Comparison of ENCODE assay signal across 35 cellular contexts in genomic region chr9:92529124-92529523, GRCh38. TPM values are rescaled to one million over a fixed set of nuclear protein-coding genes. Genes with fewer than 3 reads are reported as not detected.
"Had no signal": no experiment of that assay in that cellular context is flagged by ENCODE, and none has a peak within 500 bp of the region (broad histone marks: within the 10 kb centered on the region; RNA-seq: fewer than 3 reads in every experiment).

No MANE protein-coding gene starts in this region.

- ATAC-seq: activated CD8-positive, alpha-beta T cell treated with anti-CD3 and anti-CD28 coated beads for 36 hours; activated naive CD4-positive, alpha-beta T cell treated with anti-CD3 and anti-CD28 coated beads, Interleukin-2, amount 50 U/mL, for 72 hours; activated T-cell treated with anti-CD3 and anti-CD28 coated beads, Interleukin-2, amount 50 U/mL, for 4 hours; activated T-cell treated with anti-CD3 and anti-CD28 coated beads, Interleukin-2, amount 50 U/mL, for 72 hours; activated T-helper 17 cell treated with anti-CD3 and anti-CD28 coated beads, Interleukin-2, amount 50 U/mL, for 72 hours; body of pancreas had no signal

- H3K27me3 ChIP-seq: adrenal gland, body of pancreas, brain microvascular endothelial cell, breast epithelium had no signal

- H3K4me1 ChIP-seq: adrenal gland, body of pancreas, breast epithelium had no signal

- H3K9me3 ChIP-seq: body of pancreas had no signal

- H3K27ac ChIP-seq: adrenal gland, body of pancreas, brain microvascular endothelial cell, breast epithelium, VCaP had no signal

- H3K36me3 ChIP-seq: adrenal gland, brain microvascular endothelial cell, breast epithelium had no signal

- DNase-seq: activated B cell treated with CpG ODN at 0.5 μM for 24 hours; activated CD4-positive, alpha-beta memory T cell treated with anti-CD3 and anti-CD28 coated beads for 36 hours; activated CD4-positive, alpha-beta T cell treated with anti-CD3 and anti-CD28 coated beads for 4 hours; activated CD4-positive, alpha-beta T cell treated with anti-CD3 and anti-CD28 coated beads, Interleukin-2, amount 10 ng/mL, durations not matched to agents 24 days and 14 days; activated CD4-positive, alpha-beta T cell treated with anti-CD3 and anti-CD28 coated beads, Interleukin-2, amount 50 U/mL, for 1 hour; activated CD4-positive, alpha-beta T cell treated with anti-CD3 and anti-CD28 coated beads, Interleukin-2, amount 50 U/mL, for 4 hours; activated CD4-positive, CD25-positive, alpha-beta regulatory T cell treated with anti-CD3 and anti-CD28 coated beads, Interleukin-2, amount 50 U/mL, for 72 hours; activated CD8-positive, alpha-beta memory T cell treated with anti-CD3 and anti-CD28 coated beads, Interleukin-2, amount 50 U/mL, for 4 hours; activated CD8-positive, alpha-beta T cell treated with anti-CD3 and anti-CD28 coated beads for 36 hours; activated effector memory CD4-positive, alpha-beta T cell treated with anti-CD3 and anti-CD28 coated beads, Interleukin-2, amount 50 U/mL, for 16 hours; activated gamma-delta T cell treated with Interleukin-2 at 50 U/mL for 16 hours; activated naive CD4-positive, alpha-beta T cell; activated naive CD4-positive, alpha-beta T cell treated with anti-CD3 and anti-CD28 coated beads for 36 hours; activated naive CD4-positive, alpha-beta T cell treated with anti-CD3 and anti-CD28 coated beads, Interleukin-2, amount 50 U/mL, for 16 hours; activated naive CD8-positive, alpha-beta T cell treated with anti-CD3 and anti-CD28 coated beads for 36 hours; activated T-cell treated with anti-CD3 and anti-CD28 coated beads for 4 hours; activated T-cell treated with anti-CD3 and anti-CD28 coated beads, Interleukin-2, amount 50 U/mL, for 1 hour; activated T-cell treated with anti-CD3 and anti-CD28 coated beads, Interleukin-2, amount 50 U/mL, for 4 hours; activated T-cell treated with anti-CD3 and anti-CD28 coated beads, Interleukin-2, amount 50 U/mL, for 72 hours; adrenal gland; amniotic stem cell; aorta; body of pancreas; brain microvascular endothelial cell; central memory CD4-positive, alpha-beta T cell; T-helper 1 cell; T-helper 2 cell; T-helper 9 cell had no signal

- H3K4me3 ChIP-seq: adrenal gland, body of pancreas, breast epithelium had no signal

RNA-seq across cellular contexts. Expression of gene ECM2, which starts 6.7 kb away (rescaled TPM):
- total RNA-seq: activated B cell treated with CpG ODN at 0.5 μM for 24 hours; activated CD4-positive, alpha-beta memory T cell treated with anti-CD3 and anti-CD28 coated beads for 36 hours; activated CD4-positive, alpha-beta T cell treated with anti-CD3 and anti-CD28 coated beads, Interleukin-2, amount 10 ng/mL, durations not matched to agents 24 days and 14 days; activated CD8-positive, alpha-beta memory T cell treated with anti-CD3 and anti-CD28 coated beads for 36 hours; activated CD8-positive, alpha-beta T cell treated with anti-CD3 and anti-CD28 coated beads for 36 hours; activated naive CD4-positive, alpha-beta T cell treated with anti-CD3 and anti-CD28 coated beads for 36 hours; activated naive CD4-positive, alpha-beta T cell treated with anti-CD3 and anti-CD28 coated beads, Interleukin-2, amount 50 U/mL, for 72 hours; activated naive CD8-positive, alpha-beta T cell treated with anti-CD3 and anti-CD28 coated beads for 36 hours; activated T-cell treated with anti-CD3 and anti-CD28 coated beads, Interleukin-2, amount 50 U/mL, for 4 hours; activated T-cell treated with anti-CD3 and anti-CD28 coated beads, Interleukin-2, amount 50 U/mL, for 72 hours; activated T-helper 1 cell treated with anti-CD3 and anti-CD28 coated beads, Interleukin-12 subunit alpha, Interleukin-12 subunit beta, Interleukin-2, Interleukin-4 antibody, amounts not matched to agents 30 ng/mL and 10 ng/mL and 1 ng/mL, durations not matched to agents 14 hours and 24 hours and 36 hours; activated T-helper 17 cell treated with anti-CD3 and anti-CD28 coated beads, Interleukin-2, amount 50 U/mL, for 72 hours had no signal

RNA-seq across cellular contexts. Expression of gene ASPN, which starts 46.8 kb away (rescaled TPM):
- total RNA-seq: activated B cell treated with CpG ODN at 0.5 μM for 24 hours; activated CD4-positive, alpha-beta memory T cell treated with anti-CD3 and anti-CD28 coated beads for 36 hours; activated CD4-positive, alpha-beta T cell treated with anti-CD3 and anti-CD28 coated beads, Interleukin-2, amount 10 ng/mL, durations not matched to agents 24 days and 14 days; activated CD8-positive, alpha-beta memory T cell treated with anti-CD3 and anti-CD28 coated beads for 36 hours; activated CD8-positive, alpha-beta T cell treated with anti-CD3 and anti-CD28 coated beads for 36 hours; activated naive CD4-positive, alpha-beta T cell treated with anti-CD3 and anti-CD28 coated beads for 36 hours; activated naive CD4-positive, alpha-beta T cell treated with anti-CD3 and anti-CD28 coated beads, Interleukin-2, amount 50 U/mL, for 72 hours; activated naive CD8-positive, alpha-beta T cell treated with anti-CD3 and anti-CD28 coated beads for 36 hours; activated T-cell treated with anti-CD3 and anti-CD28 coated beads, Interleukin-2, amount 50 U/mL, for 4 hours; activated T-cell treated with anti-CD3 and anti-CD28 coated beads, Interleukin-2, amount 50 U/mL, for 72 hours; activated T-helper 1 cell treated with anti-CD3 and anti-CD28 coated beads, Interleukin-12 subunit alpha, Interleukin-12 subunit beta, Interleukin-2, Interleukin-4 antibody, amounts not matched to agents 30 ng/mL and 10 ng/mL and 1 ng/mL, durations not matched to agents 14 hours and 24 hours and 36 hours; activated T-helper 17 cell treated with anti-CD3 and anti-CD28 coated beads, Interleukin-2, amount 50 U/mL, for 72 hours; astrocyte had no signal
